In the genomic region with DNA sequence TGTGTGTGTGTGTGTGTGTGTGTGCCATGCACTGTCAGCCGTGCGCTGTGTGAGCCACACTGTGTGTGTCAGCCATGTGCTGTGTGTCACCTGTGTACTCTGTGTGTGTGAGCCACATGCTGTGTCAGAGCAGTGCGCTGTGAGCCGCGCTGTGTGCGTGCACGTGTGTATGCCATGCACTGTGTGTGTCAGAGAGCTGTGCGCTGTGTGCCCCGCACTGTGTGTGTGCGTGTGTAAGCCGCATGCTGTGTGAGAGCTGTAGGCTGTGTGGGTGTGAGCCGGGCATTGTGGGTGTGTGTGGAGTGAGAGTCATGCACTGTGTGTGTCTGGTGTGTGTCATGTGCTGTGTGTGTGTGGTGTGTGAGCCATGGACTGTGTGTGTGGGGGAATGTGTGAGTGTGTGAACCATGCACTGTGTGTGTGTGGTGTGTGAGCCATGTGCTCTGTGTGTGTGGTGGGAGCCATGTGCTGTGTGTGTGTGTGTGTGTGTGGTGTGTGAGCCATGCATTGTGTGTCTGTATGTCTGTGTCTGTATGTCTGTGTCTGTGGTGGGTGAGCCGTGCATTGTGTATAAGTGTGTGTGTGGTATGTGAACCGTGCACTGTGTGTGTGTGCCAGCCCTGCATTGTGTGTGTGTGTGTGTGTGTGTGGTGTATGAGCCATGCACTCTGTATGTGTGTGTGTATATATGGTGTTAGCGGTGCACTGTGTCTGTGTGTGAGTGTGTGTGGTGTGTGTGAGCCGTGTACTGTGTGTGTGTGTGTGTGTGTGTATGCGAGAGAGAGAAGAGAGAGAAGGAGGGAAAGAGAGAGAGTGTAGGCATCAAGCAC, we compare ENCODE assay signal across 29 cellular contexts.
DNase-seq lines count a peak whose midpoint lies in the region; ATAC-seq and TF ChIP-seq lines count a peak whose summit lies in the region.
"Had no signal": no experiment of that assay in that cellular context is flagged by ENCODE, and none has a peak within 500 bp of the region (broad histone marks: within the 10 kb centered on the region; RNA-seq: fewer than 3 reads in every experiment).

No MANE protein-coding gene starts in this region.

- H3K27ac Mint-ChIP-seq in stimulated activated naive B cell treated with anti-CD40 and anti-IgM and Interleukin-4, amounts not matched to agents 10 μg/mL and 1 μg/mL and 100 μg/mL, for 72 hours = no peak overlapping the region
- H3K27ac Mint-ChIP-seq: activated CD4-positive, alpha-beta memory T cell treated with anti-CD3 and anti-CD28 coated beads for 36 hours; activated T-helper 1 cell treated with anti-CD3 and anti-CD28 coated beads, Interleukin-12 subunit alpha, Interleukin-12 subunit beta, Interleukin-2, Interleukin-4 antibody, amounts not matched to agents 30 ng/mL and 10 ng/mL and 1 ng/mL, durations not matched to agents 14 hours and 24 hours and 36 hours; HFFc6; T-helper 1 cell treated with Interleukin-12 subunit alpha and Interleukin-12 subunit beta and Interleukin-4 antibody, amounts not matched to agents 30 μg/mL and 1 μg/mL, for 36 hours had no signal

- H3K14ac ChIP-seq in neuronal stem cell (ENCODE audit: low read length) = peak overlapping the region; percentile 11

- peaks cover 0 to 11% of the 10 kb centered on the region in 2 donors for H3K27me3 Mint-ChIP-seq in stimulated activated naive B cell treated with anti-CD40 and anti-IgM and Interleukin-4, amounts not matched to agents 10 μg/mL and 1 μg/mL and 100 μg/mL, for 72 hours
- H3K27me3 Mint-ChIP-seq: activated CD4-positive, alpha-beta memory T cell treated with anti-CD3 and anti-CD28 coated beads for 36 hours had no signal

- H2BK120ac ChIP-seq in neuronal stem cell (ENCODE audit: low read depth, low read length) = no peak overlapping the region

- H3K4me3 ChIP-seq in right cardiac atrium (ENCODE audit: low read length) (no peak overlapping the region), esophagus muscularis mucosa (no peak overlapping the region), neuronal stem cell (ENCODE audit: low read length in 2 of 2) (peak overlapping the region in 1 of 2 donors; percentile 67)
- H3K4me3 ChIP-seq: adrenal gland, body of pancreas, prostate gland, tibial nerve had no signal

- H3K36me3 ChIP-seq in esophagus muscularis mucosa = no peaks in the 10 kb centered on the region
- H3K36me3 ChIP-seq in neuronal stem cell (replicated peaks in 1 of 2; ENCODE audit: control insufficient read depth in 2 of 2, insufficient read depth in 2 of 2, low read length in 2 of 2) = no peaks in the 10 kb centered on the region
- H3K36me3 ChIP-seq: adrenal gland, prostate gland, tibial nerve had no signal

- no peak overlapping the region for H2BK5ac ChIP-seq in neuronal stem cell (ENCODE audit: low read length)

- no peaks in the 10 kb centered on the region for H3K9me3 ChIP-seq in right cardiac atrium (ENCODE audit: control insufficient read depth, low read length)
- no peaks in the 10 kb centered on the region for H3K9me3 ChIP-seq in esophagus muscularis mucosa
- H3K9me3 ChIP-seq in neuronal stem cell (replicated peaks in 1 of 2; ENCODE audit: control insufficient read depth in 2 of 2, insufficient read depth in 1 of 2, low read depth in 1 of 2, low read length in 2 of 2) = peaks cover 0 to 4% of the 10 kb centered on the region in 2 donors
- H3K9me3 ChIP-seq: adrenal gland, body of pancreas, Caco-2, prostate gland, SK-N-SH, tibial nerve had no signal

- peaks cover 2 to 3% of the 10 kb centered on the region in 2 donors for H3K36me3 Mint-ChIP-seq in stimulated activated naive B cell treated with anti-CD40 and anti-IgM and Interleukin-4, amounts not matched to agents 10 μg/mL and 1 μg/mL and 100 μg/mL, for 72 hours
- H3K36me3 Mint-ChIP-seq: activated CD4-positive, alpha-beta memory T cell treated with anti-CD3 and anti-CD28 coated beads for 36 hours; CD14-positive monocyte had no signal

- H2BK15ac ChIP-seq in neuronal stem cell (ENCODE audit: low read length) = peak overlapping the region; percentile 29

- no peak overlapping the region for H2AFZ ChIP-seq in neuronal stem cell (ENCODE audit: low read length)

- peak overlapping the region; percentile 59 for H3K23ac ChIP-seq in neuronal stem cell (ENCODE audit: low read depth, low read length, poor library complexity)

- H3K27me3 ChIP-seq in right cardiac atrium (ENCODE audit: control insufficient read depth, insufficient read depth) = no peaks in the 10 kb centered on the region
- H3K27me3 ChIP-seq in esophagus muscularis mucosa = peaks cover 0 to 6% (median 0%) of the 10 kb centered on the region in 4 donors
- H3K27me3 ChIP-seq in neuronal stem cell (ENCODE audit: control insufficient read depth in 3 of 3, insufficient read depth in 3 of 3, low read depth in 1 of 3, low read length in 3 of 3) = peaks cover 0 to 3% (median 0%) of the 10 kb centered on the region in 3 experiments
- H3K27me3 ChIP-seq: adrenal gland, body of pancreas, tibial nerve had no signal

- peak; percentile 11 to 31 for ATAC-seq in right cardiac atrium
- no peak for ATAC-seq in stimulated activated naive B cell treated with anti-CD40 and anti-IgM and Interleukin-4, amounts not matched to agents 10 μg/mL and 1 μg/mL and 100 μg/mL, for 72 hours (replicated peaks)
- ATAC-seq: body of pancreas, sciatic nerve had no signal

- no peak overlapping the region for H3K4me2 ChIP-seq in neuronal stem cell (ENCODE audit: insufficient read depth, low read length, poor library complexity, severe bottlenecking)
- H3K4me2 ChIP-seq: SK-N-SH had no signal

- H2BK12ac ChIP-seq in neuronal stem cell (ENCODE audit: low read length) = peak overlapping the region; percentile 16

- peak overlapping the region; percentile 64 for H3K9ac ChIP-seq in neuronal stem cell (ENCODE audit: low read depth, low read length, poor library complexity)
- H3K9ac ChIP-seq: SK-N-SH had no signal

- H2AK5ac ChIP-seq in neuronal stem cell (ENCODE audit: low read depth, low read length) = peak overlapping the region; percentile 68

- no peaks in the 10 kb centered on the region for H3K79me1 ChIP-seq in neuronal stem cell (ENCODE audit: low read depth, low read length)

- no peaks in the 10 kb centered on the region for H3K4me1 ChIP-seq in right cardiac atrium (ENCODE audit: control insufficient read depth, insufficient read depth, low read length)
- H3K4me1 ChIP-seq in esophagus muscularis mucosa = no peaks in the 10 kb centered on the region
- peaks cover 0 to 9% of the 10 kb centered on the region in 2 donors for H3K4me1 ChIP-seq in neuronal stem cell (ENCODE audit: control insufficient read depth in 2 of 2, insufficient read depth in 1 of 2, low read depth in 1 of 2, low read length in 2 of 2)
- H3K4me1 ChIP-seq: adrenal gland, Caco-2, prostate gland, tibial nerve had no signal

- peak overlapping the region; percentile 92 for H3K18ac ChIP-seq in neuronal stem cell (ENCODE audit: low read length)

- TF ChIP-seq CTCF in esophagus muscularis mucosa (IDR thresholded peaks at IDR 0.05) (no peak), GM10266 (IDR thresholded peaks at IDR 0.05; ENCODE audit: control insufficient read depth, insufficient read depth, low read depth, missing control alignments) (no peak)

- 92% methylated on average over 17 of the region's 17 CpGs for WGBS in right cardiac atrium
- WGBS in esophagus muscularis mucosa = 93% methylated on average over 17 of the region's 17 CpGs
- WGBS in neuronal stem cell (ENCODE audit: extremely low coverage in 2 of 2, insufficient read length in 2 of 2, insufficient replicate concordance in 1 of 2), 2 donors = no CpG with 5 or more reads among the region's 17 CpGs

- H3K4ac ChIP-seq in neuronal stem cell (ENCODE audit: low read length) = peak overlapping the region; percentile 72

- DNase-seq in right cardiac atrium (no peak), cardiac septum (ENCODE audit: low spot score) (no peak), esophagus muscularis mucosa (ENCODE audit: extremely low spot score) (peak; percentile 90), neuronal stem cell (ENCODE audit: low spot score) (no peak), NCI-H1417 (lab: John Stamatoyannopoulos, UW) (no peak), OCI-M1 (lab: John Stamatoyannopoulos, UW) (no peak), GM10266 (ENCODE audit: extremely low spot score) (no peak)
- no peak for DNase-seq in stimulated activated naive B cell treated with anti-CD40 and anti-IgM and Interleukin-4, amounts not matched to agents 10 μg/mL and 1 μg/mL and 100 μg/mL, for 72 hours
- DNase-seq: activated CD4-positive, alpha-beta memory T cell treated with anti-CD3 and anti-CD28 coated beads for 36 hours; activated CD4-positive, CD25-positive, alpha-beta regulatory T cell treated with anti-CD3 and anti-CD28 coated beads, Interleukin-2, amount 50 U/mL, for 72 hours; activated CD8-positive, alpha-beta memory T cell treated with anti-CD3 and anti-CD28 coated beads, Interleukin-2, amount 50 U/mL, for 48 hours; activated naive CD4-positive, alpha-beta T cell treated with Interleukin-2 at 50 U/mL for 16 hours; adrenal gland; body of pancreas; Caco-2; HFFc6; KBM-7; mammary epithelial cell; NCI-H1105; NCI-H187 treated with DMSO at 0.1 percent for 48 hours; NCI-H526; SK-N-SH; stimulated activated CD8-positive, alpha-beta memory T cell treated with anti-CD3 and anti-CD28 coated beads, Interleukin-4, amount 100 ng/mL, for 48 hours had no signal

- TF ChIP-seq POLR2A in esophagus muscularis mucosa (IDR thresholded peaks at IDR 0.05; ENCODE audit: low read depth) = no peak

- peak overlapping the region; percentile 87 for H4K91ac ChIP-seq in neuronal stem cell (ENCODE audit: low read depth, low read length, poor library complexity)

- H3K4me3 Mint-ChIP-seq in stimulated activated naive B cell treated with anti-CD40 and anti-IgM and Interleukin-4, amounts not matched to agents 10 μg/mL and 1 μg/mL and 100 μg/mL, for 72 hours = no peak overlapping the region
- H3K4me3 Mint-ChIP-seq: activated CD4-positive, alpha-beta memory T cell treated with anti-CD3 and anti-CD28 coated beads for 36 hours; activated T-helper 1 cell treated with anti-CD3 and anti-CD28 coated beads, Interleukin-12 subunit alpha, Interleukin-12 subunit beta, Interleukin-2, Interleukin-4 antibody, amounts not matched to agents 30 ng/mL and 10 ng/mL and 1 ng/mL, durations not matched to agents 14 hours and 24 hours and 36 hours; HFFc6; T-helper 1 cell treated with Interleukin-12 subunit alpha and Interleukin-12 subunit beta and Interleukin-4 antibody, amounts not matched to agents 30 μg/mL and 1 μg/mL, for 36 hours had no signal

- intact Hi-C loops in right cardiac atrium (cut with DNase I) = no loop called here
- intact Hi-C loops in cardiac septum (cut with DNase I) = no loop called here
- intact Hi-C loops in esophagus muscularis mucosa (cut with DNase I) = no loop called here

- H3K4me1 Mint-ChIP-seq in stimulated activated naive B cell treated with anti-CD40 and anti-IgM and Interleukin-4, amounts not matched to agents 10 μg/mL and 1 μg/mL and 100 μg/mL, for 72 hours = peaks cover 25 to 29% of the 10 kb centered on the region in 2 donors

- no peak overlapping the region for H3K27ac ChIP-seq in right cardiac atrium (ENCODE audit: low read length)
- H3K27ac ChIP-seq in esophagus muscularis mucosa (replicated peaks in 1 of 4) = no peak overlapping the region
- no peak overlapping the region for H3K27ac ChIP-seq in neuronal stem cell (replicated peaks; ENCODE audit: low read length)
- H3K27ac ChIP-seq: adrenal gland, prostate gland, tibial nerve had no signal

- no peaks in the 10 kb centered on the region for H3K9me3 Mint-ChIP-seq in stimulated activated naive B cell treated with anti-CD40 and anti-IgM and Interleukin-4, amounts not matched to agents 10 μg/mL and 1 μg/mL and 100 μg/mL, for 72 hours
- H3K9me3 Mint-ChIP-seq: activated CD4-positive, alpha-beta memory T cell treated with anti-CD3 and anti-CD28 coated beads for 36 hours; activated T-helper 1 cell treated with anti-CD3 and anti-CD28 coated beads, Interleukin-12 subunit alpha, Interleukin-12 subunit beta, Interleukin-2, Interleukin-4 antibody, amounts not matched to agents 30 ng/mL and 10 ng/mL and 1 ng/mL, durations not matched to agents 14 hours and 24 hours and 36 hours; T-helper 1 cell treated with Interleukin-12 subunit alpha and Interleukin-12 subunit beta and Interleukin-4 antibody, amounts not matched to agents 30 μg/mL and 1 μg/mL, for 36 hours had no signal

- TF ChIP-seq EP300 in esophagus muscularis mucosa (IDR thresholded peaks at IDR 0.05) = no peak

- peak overlapping the region; percentile 77 for H4K8ac ChIP-seq in neuronal stem cell (ENCODE audit: low read depth, low read length)

Comparison
In these comparisons a context has a peak if more than half of its experiments do, and no peak if none do; other contexts are left out.
1. ATAC-seq: peak in right cardiac atrium (2 of 2); none in stimulated activated naive B cell treated with anti-CD40 and anti-IgM and Interleukin-4, amounts not matched to agents 10 μg/mL and 1 μg/mL and 100 μg/mL, for 72 hours (0 of 2).